18 cellular contexts compared by ENCODE assay signal in the genomic region with DNA sequence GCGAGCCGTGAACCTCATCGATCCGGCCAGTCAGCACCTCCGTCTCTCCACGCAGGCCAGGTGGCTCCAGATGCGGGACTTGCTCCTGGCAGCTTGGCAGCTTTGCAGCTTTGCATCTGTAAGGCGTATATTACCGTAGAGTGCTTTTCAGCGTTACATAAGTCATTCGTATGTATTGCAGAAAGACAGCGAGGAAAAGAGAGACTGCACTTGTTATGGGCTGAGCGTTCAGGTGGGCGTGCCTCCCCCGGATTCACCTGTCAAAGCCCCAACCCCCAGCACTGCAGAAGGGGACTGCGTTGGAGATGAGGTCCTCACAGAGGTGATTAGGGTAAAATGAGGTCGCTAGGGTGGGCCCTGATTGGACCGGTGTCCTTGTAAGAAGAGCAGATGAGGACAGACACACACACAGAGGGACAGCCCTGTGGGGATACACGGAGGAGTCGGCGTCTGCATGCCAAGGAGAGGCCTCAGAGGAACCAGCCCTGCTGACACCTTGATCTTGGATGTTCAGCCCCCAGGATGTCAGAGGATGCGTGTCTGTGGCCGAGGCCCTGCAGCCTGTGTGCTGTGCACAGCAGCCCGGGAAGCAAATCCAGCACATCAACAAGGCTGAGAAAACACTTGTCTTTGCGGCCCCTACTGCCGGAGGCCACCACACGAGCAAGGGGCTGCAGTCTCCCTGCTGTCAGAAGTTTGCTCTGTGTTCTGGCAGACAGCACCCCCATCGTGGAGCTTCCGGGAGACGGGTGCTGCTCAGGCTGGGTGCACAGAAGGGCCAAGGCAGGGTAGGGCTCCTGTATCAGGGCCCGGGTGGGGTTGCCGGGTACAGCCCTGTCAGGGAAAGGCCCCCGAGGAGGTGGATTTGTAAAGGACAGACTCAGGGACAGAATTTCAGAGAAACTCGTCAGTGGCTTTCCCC. TPM values are rescaled to one million over a fixed set of nuclear protein-coding genes. Genes with fewer than 3 reads are reported as not detected.
DNase-seq lines count a peak whose midpoint lies in the region; ATAC-seq and TF ChIP-seq lines count a peak whose summit lies in the region.
"Had no signal": no experiment of that assay in that cellular context is flagged by ENCODE, and none has a peak within 500 bp of the region (broad histone marks: within the 10 kb centered on the region; RNA-seq: fewer than 3 reads in every experiment).

No MANE protein-coding gene starts in this region.

- H3K27me3 Mint-ChIP-seq in activated CD4-positive, alpha-beta T cell treated with anti-CD3 and anti-CD28 coated beads, Interleukin-2, amount 10 ng/mL, durations not matched to agents 7 days and 5 days: no peaks in the 10 kb centered on the region
- H3K27me3 Mint-ChIP-seq in activated CD8-positive, alpha-beta T cell treated with anti-CD3 and anti-CD28 coated beads for 36 hours: peaks cover 5% of the 10 kb centered on the region
- H3K27me3 Mint-ChIP-seq in activated T-cell treated with anti-CD3 and anti-CD28 coated beads, Interleukin-2, amount 50 U/mL, for 4 hours (ENCODE audit: low read depth): peaks cover 20% of the 10 kb centered on the region
- H3K27me3 Mint-ChIP-seq: activated naive CD8-positive, alpha-beta T cell had no signal

- no peak overlapping the region for H3K4ac ChIP-seq in trophoblast cell (ENCODE audit: low read depth, low read length)

- H4K91ac ChIP-seq in trophoblast cell (ENCODE audit: low read depth, low read length): no peak overlapping the region

- H3K23ac ChIP-seq in trophoblast cell (ENCODE audit: low read length): no peak overlapping the region

- peak; percentile 30 for ATAC-seq in HG02678 (IDR thresholded peaks at IDR 0.05; ENCODE audit: unreplicated experiment)
- ATAC-seq in activated CD8-positive, alpha-beta T cell treated with anti-CD3 and anti-CD28 coated beads for 36 hours: no peak
- ATAC-seq in activated T-cell treated with anti-CD3 and anti-CD28 coated beads, Interleukin-2, amount 50 U/mL, for 4 hours: no peak
- ATAC-seq in GM19351 (IDR thresholded peaks at IDR 0.05; ENCODE audit: unreplicated experiment): no peak

- H3K9me3 ChIP-seq in trophoblast cell (ENCODE audit: insufficient read depth, low read depth, low read length): peaks cover 6% of the 10 kb centered on the region
- H3K9me3 ChIP-seq: breast epithelium, heart left ventricle, Peyer's patch had no signal

- H3K9ac ChIP-seq in trophoblast cell (ENCODE audit: low read length): no peak overlapping the region

- H2BK12ac ChIP-seq in trophoblast cell (ENCODE audit: low read length): no peak overlapping the region

- no peak overlapping the region for H3K18ac ChIP-seq in trophoblast cell (ENCODE audit: low read length)

- H3K36me3 ChIP-seq in trophoblast cell (ENCODE audit: control insufficient read depth in 1 of 2, insufficient read depth in 2 of 2, low read length in 2 of 2): no peaks in the 10 kb centered on the region
- H3K36me3 ChIP-seq: breast epithelium, heart left ventricle, Peyer's patch had no signal

- no peak overlapping the region for H2AK5ac ChIP-seq in trophoblast cell (ENCODE audit: low read length)

- peak overlapping the region; percentile 94 for H3K27ac Mint-ChIP-seq in activated CD4-positive, alpha-beta T cell treated with anti-CD3 and anti-CD28 coated beads, Interleukin-2, amount 10 ng/mL, durations not matched to agents 7 days and 5 days
- no peak overlapping the region for H3K27ac Mint-ChIP-seq in activated CD8-positive, alpha-beta T cell treated with anti-CD3 and anti-CD28 coated beads for 36 hours
- H3K27ac Mint-ChIP-seq: activated naive CD8-positive, alpha-beta T cell; CD4-positive, alpha-beta memory T cell; H9; memory B cell; nephron had no signal

- TF ChIP-seq CTCF in activated CD8-positive, alpha-beta T cell treated with anti-CD3 and anti-CD28 coated beads for 36 hours (IDR thresholded peaks at IDR 0.05): no peak

- H3K27ac ChIP-seq in trophoblast cell (ENCODE audit: low read depth, low read length): no peak overlapping the region
- H3K27ac ChIP-seq: breast epithelium, Peyer's patch had no signal

- no peak overlapping the region for H4K8ac ChIP-seq in trophoblast cell (ENCODE audit: low read depth, low read length)

- peaks cover 16% of the 10 kb centered on the region for H3K9me3 Mint-ChIP-seq in activated CD4-positive, alpha-beta T cell treated with anti-CD3 and anti-CD28 coated beads, Interleukin-2, amount 10 ng/mL, durations not matched to agents 7 days and 5 days
- peaks cover 4% of the 10 kb centered on the region for H3K9me3 Mint-ChIP-seq in activated CD8-positive, alpha-beta T cell treated with anti-CD3 and anti-CD28 coated beads for 36 hours
- no peaks in the 10 kb centered on the region for H3K9me3 Mint-ChIP-seq in activated T-cell treated with anti-CD3 and anti-CD28 coated beads, Interleukin-2, amount 50 U/mL, for 4 hours
- H3K9me3 Mint-ChIP-seq: H9 had no signal

- no peak overlapping the region for H2AFZ ChIP-seq in trophoblast cell (ENCODE audit: insufficient read depth, low read length, poor library complexity)

- peaks cover 9% of the 10 kb centered on the region for H3K36me3 Mint-ChIP-seq in activated CD4-positive, alpha-beta T cell treated with anti-CD3 and anti-CD28 coated beads, Interleukin-2, amount 10 ng/mL, durations not matched to agents 7 days and 5 days (ENCODE audit: low read depth)
- no peaks in the 10 kb centered on the region for H3K36me3 Mint-ChIP-seq in activated CD8-positive, alpha-beta T cell treated with anti-CD3 and anti-CD28 coated beads for 36 hours (ENCODE audit: low read depth)
- H3K36me3 Mint-ChIP-seq in activated T-cell treated with anti-CD3 and anti-CD28 coated beads, Interleukin-2, amount 50 U/mL, for 4 hours (ENCODE audit: insufficient read depth): no peaks in the 10 kb centered on the region
- H3K36me3 Mint-ChIP-seq: activated naive CD8-positive, alpha-beta T cell; CD4-positive, alpha-beta memory T cell; memory B cell had no signal

- H3K14ac ChIP-seq in trophoblast cell (ENCODE audit: low read length): no peak overlapping the region

- no peak overlapping the region for H3K4me2 ChIP-seq in trophoblast cell (ENCODE audit: low read length)

- DNase-seq in activated CD4-positive, alpha-beta T cell treated with anti-CD3 and anti-CD28 coated beads, Interleukin-2, amount 10 ng/mL, durations not matched to agents 7 days and 5 days: no peak
- no peak for DNase-seq in activated CD4-positive, alpha-beta T cell treated with anti-CD3 and anti-CD28 coated beads, Interleukin-2, amount 50 U/mL, for 48 hours
- DNase-seq in activated CD8-positive, alpha-beta T cell treated with anti-CD3 and anti-CD28 coated beads for 36 hours: no peak
- no peak for DNase-seq in trophoblast cell
- no peak for DNase-seq in activated T-cell treated with anti-CD3 and anti-CD28 coated beads, Interleukin-2, amount 50 U/mL, for 4 hours
- no peak for DNase-seq in NCI-H774 (lab: John Stamatoyannopoulos, UW)
- DNase-seq: ACHN; CD4-positive, alpha-beta memory T cell; H9; NCI-H748 treated with DMSO at 0.1 percent for 48 hours; Peyer's patch had no signal

- H3K4me3 ChIP-seq in trophoblast cell (ENCODE audit: low read depth, low read length): peak overlapping the region; percentile 5
- H3K4me3 ChIP-seq: breast epithelium, heart left ventricle, Peyer's patch had no signal

- no peak overlapping the region for H2BK120ac ChIP-seq in trophoblast cell (ENCODE audit: insufficient read depth, low read length, poor library complexity)

- H2BK5ac ChIP-seq in trophoblast cell (ENCODE audit: low read depth, low read length, poor library complexity): no peak overlapping the region

- POLR2A ChIA-PET in activated CD4-positive, alpha-beta T cell treated with anti-CD3 and anti-CD28 coated beads, Interleukin-2, amount 10 ng/mL, durations not matched to agents 7 days and 5 days (lab: Charles Lee): no interaction called here
- POLR2A ChIA-PET in activated CD8-positive, alpha-beta T cell treated with anti-CD3 and anti-CD28 coated beads for 36 hours (lab: Charles Lee): interaction anchor here (0.8 to 1.4 kb wide), 4 partner anchors 9 to 195 kb away, joined by 3 read pairs; partner anchors contain the start of genes HSF2BP and RRP1B

- no peak overlapping the region for H4K12ac ChIP-seq in trophoblast cell (ENCODE audit: low read depth, low read length)

- H3K27me3 ChIP-seq in trophoblast cell (ENCODE audit: insufficient read depth, low read length): no peaks in the 10 kb centered on the region
- H3K27me3 ChIP-seq: breast epithelium, heart left ventricle, Peyer's patch had no signal

- peaks cover 43% of the 10 kb centered on the region for H3K4me1 Mint-ChIP-seq in activated CD4-positive, alpha-beta T cell treated with anti-CD3 and anti-CD28 coated beads, Interleukin-2, amount 10 ng/mL, durations not matched to agents 7 days and 5 days
- H3K4me1 Mint-ChIP-seq in activated CD8-positive, alpha-beta T cell treated with anti-CD3 and anti-CD28 coated beads for 36 hours (ENCODE audit: low read depth): peaks cover 22% of the 10 kb centered on the region
- peaks cover 3% of the 10 kb centered on the region for H3K4me1 Mint-ChIP-seq in activated T-cell treated with anti-CD3 and anti-CD28 coated beads, Interleukin-2, amount 50 U/mL, for 4 hours (ENCODE audit: low read depth)
- H3K4me1 Mint-ChIP-seq: nephron had no signal

- no peaks in the 10 kb centered on the region for H3K79me1 ChIP-seq in trophoblast cell (ENCODE audit: low read length)

- peaks cover 4% of the 10 kb centered on the region in 2 experiments for H3K4me1 ChIP-seq in trophoblast cell (ENCODE audit: control insufficient read depth in 1 of 2, insufficient read depth in 2 of 2, low read length in 2 of 2)
- H3K4me1 ChIP-seq: breast epithelium, Peyer's patch had no signal

- H3K4me3 Mint-ChIP-seq in activated CD4-positive, alpha-beta T cell treated with anti-CD3 and anti-CD28 coated beads, Interleukin-2, amount 10 ng/mL, durations not matched to agents 7 days and 5 days: peak overlapping the region; percentile 19
- H3K4me3 Mint-ChIP-seq in activated CD8-positive, alpha-beta T cell treated with anti-CD3 and anti-CD28 coated beads for 36 hours: peak overlapping the region; percentile 38
- H3K4me3 Mint-ChIP-seq in activated T-cell treated with anti-CD3 and anti-CD28 coated beads, Interleukin-2, amount 50 U/mL, for 4 hours: no peak overlapping the region
- H3K4me3 Mint-ChIP-seq: activated naive CD8-positive, alpha-beta T cell; CD4-positive, alpha-beta memory T cell; H9; nephron had no signal

- WGBS in trophoblast cell (ENCODE audit: extremely low coverage, insufficient coverage, insufficient read length): no CpG with 5 or more reads among the region's 34 CpGs

- intact Hi-C loops in activated CD8-positive, alpha-beta T cell treated with anti-CD3 and anti-CD28 coated beads for 36 hours (cut with micrococcal nuclease): no loop called here

- CTCF ChIA-PET in activated CD4-positive, alpha-beta T cell treated with anti-CD3 and anti-CD28 coated beads, Interleukin-2, amount 10 ng/mL, durations not matched to agents 7 days and 5 days (lab: Charles Lee): interaction anchor here (0.9 kb wide), 1 partner anchor 33 kb away, joined by 3 read pairs; no protein-coding TSS in a partner anchor
- CTCF ChIA-PET in activated CD8-positive, alpha-beta T cell treated with anti-CD3 and anti-CD28 coated beads for 36 hours (lab: Charles Lee): no interaction called here

- no peaks in the 10 kb centered on the region for H3K79me2 ChIP-seq in trophoblast cell (ENCODE audit: control insufficient read depth, insufficient read depth, low read length, poor library complexity)

RNA-seq across cellular contexts. Expression of gene AGPAT3, which starts 10.9 kb away (rescaled TPM):
- total RNA-seq in activated CD4-positive, alpha-beta T cell treated with anti-CD3 and anti-CD28 coated beads, Interleukin-2, amount 10 ng/mL, durations not matched to agents 7 days and 5 days: 10 to 100 TPM; 80.3 to 93.1 TPM
- total RNA-seq in activated CD8-positive, alpha-beta T cell treated with anti-CD3 and anti-CD28 coated beads for 36 hours: 10 to 100 TPM; 59.3 to 62.2 TPM
- polyA plus RNA-seq in trophoblast cell (2013): 9.7 and 10.3 TPM in 2 replicates
- total RNA-seq in activated T-cell treated with anti-CD3 and anti-CD28 coated beads, Interleukin-2, amount 50 U/mL, for 4 hours: 100 to 1,000 TPM in 2 of 3 donors, 10 to 100 TPM in 1; 97.4 to 122 (median 117) TPM
